In genomic region chr1:3405974-3406867, GRCh38 we compare ENCODE assay signal across 16 cellular contexts. TPM values are rescaled to one million over a fixed set of nuclear protein-coding genes. Genes with fewer than 3 reads are reported as not detected.
"Had no signal": no experiment of that assay in that cellular context is flagged by ENCODE, and none has a peak within 500 bp of the region (broad histone marks: within the 10 kb centered on the region; RNA-seq: fewer than 3 reads in every experiment).

No MANE protein-coding gene starts in this region.

- H3K9me3 Mint-ChIP-seq: activated B cell treated with CpG ODN at 0.5 μM for 24 hours; activated CD8-positive, alpha-beta T cell treated with anti-CD3 and anti-CD28 coated beads for 36 hours; activated naive CD4-positive, alpha-beta T cell treated with anti-CD3 and anti-CD28 coated beads, Interleukin-2, amount 50 U/mL, for 24 hours; activated T-cell treated with anti-CD3 and anti-CD28 coated beads, Interleukin-2, amount 50 U/mL, for 4 hours; central memory CD8-positive, alpha-beta T cell; natural killer cell; stimulated activated memory B cell treated with anti-CD40 and anti-IgM and Interleukin-4, amounts not matched to agents 10 μg/mL and 1 μg/mL and 100 μg/mL, for 72 hours had no signal

- H3K27me3 Mint-ChIP-seq: activated B cell treated with CpG ODN at 0.5 μM for 24 hours; activated CD8-positive, alpha-beta T cell treated with anti-CD3 and anti-CD28 coated beads for 36 hours; activated naive CD4-positive, alpha-beta T cell treated with anti-CD3 and anti-CD28 coated beads, Interleukin-2, amount 50 U/mL, for 24 hours; central memory CD8-positive, alpha-beta T cell; stimulated activated memory B cell treated with anti-CD40 and anti-IgM and Interleukin-4, amounts not matched to agents 10 μg/mL and 1 μg/mL and 100 μg/mL, for 72 hours had no signal

- H3K4me3 Mint-ChIP-seq: activated B cell treated with CpG ODN at 0.5 μM for 24 hours; activated CD8-positive, alpha-beta T cell treated with anti-CD3 and anti-CD28 coated beads for 36 hours; activated naive CD4-positive, alpha-beta T cell treated with anti-CD3 and anti-CD28 coated beads, Interleukin-2, amount 50 U/mL, for 24 hours; activated T-cell treated with anti-CD3 and anti-CD28 coated beads, Interleukin-2, amount 50 U/mL, for 4 hours; central memory CD8-positive, alpha-beta T cell; natural killer cell; stimulated activated memory B cell treated with anti-CD40 and anti-IgM and Interleukin-4, amounts not matched to agents 10 μg/mL and 1 μg/mL and 100 μg/mL, for 72 hours had no signal

- H3K4me1 Mint-ChIP-seq: activated B cell treated with CpG ODN at 0.5 μM for 24 hours; activated naive CD4-positive, alpha-beta T cell treated with anti-CD3 and anti-CD28 coated beads, Interleukin-2, amount 50 U/mL, for 24 hours; central memory CD8-positive, alpha-beta T cell; natural killer cell; stimulated activated memory B cell treated with anti-CD40 and anti-IgM and Interleukin-4, amounts not matched to agents 10 μg/mL and 1 μg/mL and 100 μg/mL, for 72 hours had no signal

- H3K27ac Mint-ChIP-seq: activated B cell treated with CpG ODN at 0.5 μM for 24 hours; activated CD8-positive, alpha-beta T cell treated with anti-CD3 and anti-CD28 coated beads for 36 hours; activated naive CD4-positive, alpha-beta T cell treated with anti-CD3 and anti-CD28 coated beads, Interleukin-2, amount 50 U/mL, for 24 hours; stimulated activated memory B cell treated with anti-CD40 and anti-IgM and Interleukin-4, amounts not matched to agents 10 μg/mL and 1 μg/mL and 100 μg/mL, for 72 hours had no signal

- H3K36me3 Mint-ChIP-seq: activated naive CD4-positive, alpha-beta T cell treated with anti-CD3 and anti-CD28 coated beads, Interleukin-2, amount 50 U/mL, for 24 hours; natural killer cell; stimulated activated memory B cell treated with anti-CD40 and anti-IgM and Interleukin-4, amounts not matched to agents 10 μg/mL and 1 μg/mL and 100 μg/mL, for 72 hours had no signal

- DNase-seq: activated B cell treated with CpG ODN at 0.5 μM for 24 hours; activated CD4-positive, alpha-beta T cell treated with anti-CD3 and anti-CD28 coated beads for 48 hours; activated CD8-positive, alpha-beta T cell treated with anti-CD3 and anti-CD28 coated beads for 36 hours; activated effector memory CD4-positive, alpha-beta T cell treated with Interleukin-2 at 50 U/mL for 16 hours; activated T-cell treated with anti-CD3 and anti-CD28 coated beads, Interleukin-2, amount 50 U/mL, for 4 hours; amniotic stem cell; cortex of kidney; effector CD4-positive, alpha-beta T cell; foreskin melanocyte; mesendoderm; natural killer cell; occipital lobe; stimulated activated CD4-positive, alpha-beta T cell treated with anti-CD3 and anti-CD28 coated beads, Interleukin-2, amount 100 ng/mL, for 48 hours had no signal

RNA-seq across cellular contexts. Expression of gene ARHGEF16, which starts 48.2 kb away (rescaled TPM):
- total RNA-seq: activated B cell treated with CpG ODN at 0.5 μM for 24 hours; activated CD8-positive, alpha-beta T cell treated with anti-CD3 and anti-CD28 coated beads for 36 hours; natural killer cell had no signal
